ENCODE assay signal across 14 cellular contexts in genomic region chr19:51354103-51354741, GRCh38. TPM values are rescaled to one million over a fixed set of nuclear protein-coding genes. Genes with fewer than 3 reads are reported as not detected.
A peak's percentile ranks its signal among the peaks of the same experiment; 100 is the strongest.
DNase-seq lines count a peak whose midpoint lies in the region; ATAC-seq and TF ChIP-seq lines count a peak whose summit lies in the region.
"Had no signal": no experiment of that assay in that cellular context is flagged by ENCODE, and none has a peak within 500 bp of the region (broad histone marks: within the 10 kb centered on the region; RNA-seq: fewer than 3 reads in every experiment).

No MANE protein-coding gene starts in this region.

- peaks cover 2% of the 10 kb centered on the region for H3K79me1 ChIP-seq in trophoblast cell (ENCODE audit: low read length)

- peak overlapping the region; percentile 62 for H3K27ac ChIP-seq in SJCRH30
- peak overlapping the region; percentile 95 for H3K27ac ChIP-seq in ectodermal cell (ENCODE audit: insufficient read depth, low read depth, low read length, poor library complexity, severe bottlenecking)
- H3K27ac ChIP-seq in trophoblast cell (ENCODE audit: low read depth, low read length): no peak overlapping the region
- H3K27ac ChIP-seq in body of pancreas: no peak overlapping the region
- H3K27ac ChIP-seq in vagina: no peak overlapping the region
- H3K27ac ChIP-seq: gastrocnemius medialis had no signal

- 40 to 43% methylated on average over 12 of the region's 12 CpGs for WGBS in ectodermal cell, 2 experiments
- no CpG with 5 or more reads among the region's 12 CpGs for WGBS in trophoblast cell (ENCODE audit: extremely low coverage, insufficient coverage, insufficient read length)
- WGBS in body of pancreas, 2 donors: 68 to 79% methylated on average over 7 to 12 of the region's 12 CpGs

- no peak overlapping the region for H3K4ac ChIP-seq in trophoblast cell (ENCODE audit: low read depth, low read length)

- H3K4me1 ChIP-seq in SJCRH30 (peaks cover 11% of the 10 kb centered on the region; the same call in 1 of the 2 replicates), ectodermal cell (ENCODE audit: control insufficient read depth, insufficient read depth, low read length) (peaks cover 12% of the 10 kb centered on the region), trophoblast cell (ENCODE audit: control insufficient read depth in 1 of 2, insufficient read depth in 2 of 2, low read length in 2 of 2) (peaks cover 5% of the 10 kb centered on the region in 2 experiments), body of pancreas (no peaks in the 10 kb centered on the region), vagina (peaks cover 13% of the 10 kb centered on the region)
- H3K4me1 ChIP-seq: gastrocnemius medialis had no signal

- no peak overlapping the region for H3K23ac ChIP-seq in trophoblast cell (ENCODE audit: low read length)

- no peak overlapping the region for H2AK5ac ChIP-seq in trophoblast cell (ENCODE audit: low read length)

- H3K27me3 ChIP-seq in SJCRH30: no peaks in the 10 kb centered on the region
- H3K27me3 ChIP-seq in ectodermal cell (ENCODE audit: control insufficient read depth, insufficient read depth, low read length, poor library complexity, severe bottlenecking): no peaks in the 10 kb centered on the region
- H3K27me3 ChIP-seq in trophoblast cell (ENCODE audit: insufficient read depth, low read length): no peaks in the 10 kb centered on the region
- no peaks in the 10 kb centered on the region for H3K27me3 ChIP-seq in body of pancreas
- H3K27me3 ChIP-seq in vagina: no peaks in the 10 kb centered on the region
- H3K27me3 ChIP-seq: gastrocnemius medialis, MG63 had no signal

- no peak overlapping the region for H2AFZ ChIP-seq in trophoblast cell (ENCODE audit: insufficient read depth, low read length, poor library complexity)

- H3K14ac ChIP-seq in trophoblast cell (ENCODE audit: low read length): no peak overlapping the region

- H3K9me3 ChIP-seq in SJCRH30 (replicated peaks) (no peaks in the 10 kb centered on the region), ectodermal cell (ENCODE audit: control insufficient read depth, low read length) (no peaks in the 10 kb centered on the region), trophoblast cell (ENCODE audit: insufficient read depth, low read depth, low read length) (peaks cover 4% of the 10 kb centered on the region), body of pancreas (no peaks in the 10 kb centered on the region), vagina (no peaks in the 10 kb centered on the region)
- H3K9me3 ChIP-seq: gastrocnemius medialis, MG63 had no signal

- intact Hi-C loops in body of pancreas (cut with DNase I) (no loop called here), vagina (cut with DNase I) (no loop called here)

- peak overlapping the region; percentile 22 for H4K91ac ChIP-seq in trophoblast cell (ENCODE audit: low read depth, low read length)

- TF ChIP-seq CTCF in body of pancreas (IDR thresholded peaks at IDR 0.05) (no peak), vagina (IDR thresholded peaks at IDR 0.05) (no peak)

- ATAC-seq in body of pancreas: no peak
- ATAC-seq: gastrocnemius medialis had no signal

- H4K12ac ChIP-seq in trophoblast cell (ENCODE audit: low read depth, low read length): no peak overlapping the region

- no peak overlapping the region for H2BK5ac ChIP-seq in trophoblast cell (ENCODE audit: low read depth, low read length, poor library complexity)

- DNase-seq in NCI-H2227 (lab: John Stamatoyannopoulos, UW; ENCODE audit: unreplicated experiment): peak; percentile 18
- DNase-seq in NCI-H2227 treated with DMSO at 0.1 percent for 48 hours (lab: John Stamatoyannopoulos, UW): no peak
- peak; percentile 23 to 26 for DNase-seq in SJCRH30
- DNase-seq in trophoblast cell: no peak
- DNase-seq in body of pancreas: no peak
- no peak for DNase-seq in NCI-H1417 (lab: John Stamatoyannopoulos, UW)
- DNase-seq in vagina (ENCODE audit: extremely low spot score in 2 of 2): no peak
- DNase-seq: 8988T; effector CD4-positive, alpha-beta T cell; gastrocnemius medialis; MG63; NCI-H446 had no signal

- H3K18ac ChIP-seq in trophoblast cell (ENCODE audit: low read length): peak overlapping the region; percentile 0

- no peaks in the 10 kb centered on the region for H3K79me2 ChIP-seq in trophoblast cell (ENCODE audit: control insufficient read depth, insufficient read depth, low read length, poor library complexity)

- H3K36me3 ChIP-seq in SJCRH30 (no peaks in the 10 kb centered on the region), ectodermal cell (ENCODE audit: control insufficient read depth, insufficient read depth, low read length) (no peaks in the 10 kb centered on the region), trophoblast cell (ENCODE audit: control insufficient read depth in 1 of 2, insufficient read depth in 2 of 2, low read length in 2 of 2) (peaks cover 8 to 12% of the 10 kb centered on the region in 2 experiments), body of pancreas (replicated peaks in 1 of 2; ENCODE audit: insufficient read depth in 1 of 2, low read depth in 2 of 2) (peaks cover 0 to 2% of the 10 kb centered on the region in 2 donors), vagina (peaks cover 0 to 4% of the 10 kb centered on the region in 2 donors)

- H3K4me2 ChIP-seq in trophoblast cell (ENCODE audit: low read length): no peak overlapping the region

- no peak for TF ChIP-seq POLR2A in body of pancreas (IDR thresholded peaks at IDR 0.05)
- TF ChIP-seq POLR2A in vagina (IDR thresholded peaks at IDR 0.05): no peak

- H2BK12ac ChIP-seq in trophoblast cell (ENCODE audit: low read length): no peak overlapping the region

- no peak overlapping the region for H2BK120ac ChIP-seq in trophoblast cell (ENCODE audit: insufficient read depth, low read length, poor library complexity)

- H3K4me3 ChIP-seq in SJCRH30 (no peak overlapping the region), ectodermal cell (ENCODE audit: insufficient read depth, low read depth, low read length) (peak overlapping the region; percentile 8), trophoblast cell (ENCODE audit: low read depth, low read length) (no peak overlapping the region), body of pancreas (no peak overlapping the region), vagina (no peak overlapping the region)
- H3K4me3 ChIP-seq: gastrocnemius medialis, MG63 had no signal

- no peak overlapping the region for H3K9ac ChIP-seq in trophoblast cell (ENCODE audit: low read length)

- H4K8ac ChIP-seq in trophoblast cell (ENCODE audit: low read depth, low read length): no peak overlapping the region

RNA-seq across cellular contexts. Expression of gene ETFB, which starts 12.0 kb away (rescaled TPM):
- 14.3 and 18.6 TPM in 2 replicates for total RNA-seq in SJCRH30 (2014; rRNA removed; shearing (Covaris generic))
- 45.3 TPM for polyA plus RNA-seq in ectodermal cell (2013, experiment 1 of 4)
- 38.9 TPM for polyA plus RNA-seq in ectodermal cell (2013, experiment 2 of 4)
- 38.3 TPM for polyA plus RNA-seq in ectodermal cell (2013, experiment 3 of 4)
- 40.9 TPM for polyA plus RNA-seq in ectodermal cell (2013, experiment 4 of 4)
- polyA plus RNA-seq in trophoblast cell (2013): 40.0 and 41.8 TPM in 2 replicates
- total RNA-seq in body of pancreas (10 to 100 TPM; 58.7 to 61.5 TPM), vagina (114 TPM)

RNA-seq across cellular contexts. Expression of gene VSIG10L, which starts 12.3 kb away (rescaled TPM):
- total RNA-seq in SJCRH30 (2014; rRNA removed; shearing (Covaris generic)): 0.10 and 0.28 TPM in 2 replicates
- polyA plus RNA-seq in ectodermal cell (2013, experiment 1 of 4): 10.4 TPM
- 10.0 TPM for polyA plus RNA-seq in ectodermal cell (2013, experiment 2 of 4)
- polyA plus RNA-seq in ectodermal cell (2013, experiment 3 of 4): 9.6 TPM
- 11.3 TPM for polyA plus RNA-seq in ectodermal cell (2013, experiment 4 of 4)
- 2.9 TPM in 2 replicates for polyA plus RNA-seq in trophoblast cell (2013)
- 1 to 10 TPM in 1 of 2 donors, under 1 TPM in 1; 0.78 to 1.3 TPM for total RNA-seq in body of pancreas
- 20.1 TPM for total RNA-seq in vagina

RNA-seq across cellular contexts. Expression of gene CLDND2, which starts 14.6 kb away (rescaled TPM):
- not detected in 2 replicates for total RNA-seq in SJCRH30 (2014; rRNA removed; shearing (Covaris generic))
- polyA plus RNA-seq in ectodermal cell (2013, experiment 1 of 4): 3.9 TPM
- polyA plus RNA-seq in ectodermal cell (2013, experiment 2 of 4): 2.1 TPM
- polyA plus RNA-seq in ectodermal cell (2013, experiment 3 of 4): 3.0 TPM
- polyA plus RNA-seq in ectodermal cell (2013, experiment 4 of 4): 5.4 TPM
- polyA plus RNA-seq in trophoblast cell (2013): 3.0 and 3.2 TPM in 2 replicates
- total RNA-seq in body of pancreas: not detected
- total RNA-seq in vagina: not detected
- total RNA-seq: gastrocnemius medialis, omental fat pad had no signal

RNA-seq across cellular contexts. Expression of gene NKG7, which starts 18.2 kb away (rescaled TPM):
- not detected in 2 replicates for total RNA-seq in SJCRH30 (2014; rRNA removed; shearing (Covaris generic))
- not detected for polyA plus RNA-seq in ectodermal cell (2013, experiment 1 of 4)
- not detected for polyA plus RNA-seq in ectodermal cell (2013, experiment 2 of 4)
- polyA plus RNA-seq in ectodermal cell (2013, experiment 3 of 4): not detected
- not detected for polyA plus RNA-seq in ectodermal cell (2013, experiment 4 of 4)
- polyA plus RNA-seq in trophoblast cell (2013): not detected in 2 replicates
- not detected for total RNA-seq in body of pancreas
- 3.4 TPM for total RNA-seq in vagina

RNA-seq across cellular contexts. Expression of gene LIM2, which starts 33.6 kb away (rescaled TPM):
- total RNA-seq in SJCRH30 (2014; rRNA removed; shearing (Covaris generic)): not detected in 2 replicates
- polyA plus RNA-seq in ectodermal cell (2013, experiment 1 of 4): 5.5 TPM
- 7.5 TPM for polyA plus RNA-seq in ectodermal cell (2013, experiment 2 of 4)
- polyA plus RNA-seq in ectodermal cell (2013, experiment 3 of 4): 4.2 TPM
- 7.4 TPM for polyA plus RNA-seq in ectodermal cell (2013, experiment 4 of 4)
- polyA plus RNA-seq in trophoblast cell (2013): not detected in 2 replicates
- not detected for total RNA-seq in body of pancreas
- not detected for total RNA-seq in vagina
- total RNA-seq: gastrocnemius medialis, omental fat pad had no signal

Comparison
In these comparisons a context has a peak if more than half of its experiments do, and no peak if none do; other contexts are left out.
1. DNase-seq: peak in NCI-H2227 (single experiment) and SJCRH30 (2 of 2); none in NCI-H2227 treated with DMSO at 0.1 percent for 48 hours (single experiment), trophoblast cell (0 of 2), body of pancreas (0 of 4), NCI-H1417 (0 of 3) and vagina (0 of 2).
2. H3K27ac ChIP-seq: peak in SJCRH30 (single experiment) and ectodermal cell (single experiment); none in trophoblast cell (single experiment), body of pancreas (0 of 4) and vagina (single experiment).